In the genomic region with DNA sequence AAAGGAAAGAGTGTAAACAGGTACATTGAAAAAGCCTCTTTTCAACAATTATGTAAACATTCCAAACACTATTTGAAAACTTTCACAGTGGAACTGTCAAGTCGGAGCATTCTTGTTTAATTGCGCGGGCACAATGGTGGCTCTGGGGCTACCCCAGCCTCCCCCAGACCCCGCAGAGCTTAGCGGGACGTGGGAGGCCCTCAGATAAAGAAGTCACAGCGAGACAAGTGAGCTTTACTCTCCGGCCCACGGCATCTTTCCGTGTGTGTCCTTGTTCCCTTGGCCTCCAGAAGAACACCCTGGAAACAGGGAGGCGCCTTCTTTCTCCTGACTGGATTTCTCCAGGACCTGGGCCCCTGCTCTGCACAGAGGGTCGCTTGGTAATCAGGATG, we compare ENCODE assay signal across 16 cellular contexts.
A peak's percentile ranks its signal among the peaks of the same experiment; 100 is the strongest.
DNase-seq lines count a peak whose midpoint lies in the region; ATAC-seq and TF ChIP-seq lines count a peak whose summit lies in the region.
"Had no signal": no experiment of that assay in that cellular context is flagged by ENCODE, and none has a peak within 500 bp of the region (broad histone marks: within the 10 kb centered on the region; RNA-seq: fewer than 3 reads in every experiment).

No MANE protein-coding gene starts in this region.

- no peak for ATAC-seq in HG02642 (IDR thresholded peaks at IDR 0.05; ENCODE audit: poor library complexity, unreplicated experiment)
- ATAC-seq: A549; activated CD4-positive, alpha-beta T cell treated with anti-CD3 and anti-CD28 coated beads for 36 hours; stimulated activated naive CD8-positive, alpha-beta T cell treated with anti-CD3 and anti-CD28 coated beads, Interleukin-15, amount 100 ng/mL, for 72 hours; T-helper 17 cell had no signal

- in situ Hi-C loops in mammary epithelial cell (cut with MboI; ENCODE audit: low sequenced_read_pairs in 2 of 2) = no loop called here

- H3K4me1 ChIP-seq in breast epithelium (peaks cover 0 to 7% of the 10 kb centered on the region in 2 donors), mammary epithelial cell (ENCODE audit: insufficient read depth, low read length) (no peaks in the 10 kb centered on the region), ectodermal cell (ENCODE audit: control insufficient read depth, insufficient read depth, low read length) (peaks cover 11% of the 10 kb centered on the region), mononuclear cell (ENCODE audit: insufficient read depth, low read length) (peaks cover 8% of the 10 kb centered on the region), tibial nerve (peaks cover 0 to 19% (median 2%) of the 10 kb centered on the region in 4 donors)
- H3K4me1 ChIP-seq: A549 had no signal

- H3K36me3 ChIP-seq in breast epithelium (no peaks in the 10 kb centered on the region), mammary epithelial cell (ENCODE audit: insufficient read depth, low read length) (no peaks in the 10 kb centered on the region), ectodermal cell (ENCODE audit: control insufficient read depth, insufficient read depth, low read length) (no peaks in the 10 kb centered on the region), tibial nerve (no peaks in the 10 kb centered on the region)

- no peak for TF ChIP-seq EP300 in tibial nerve (IDR thresholded peaks at IDR 0.05)

- no TSS peak for BruUV-seq in mammary epithelial cell (replicated peaks; lab: Mats Ljungman, UMichigan)

- H3K4me2 ChIP-seq in mammary epithelial cell (ENCODE audit: insufficient read depth, low read depth, low read length) = no peak overlapping the region
- H3K4me2 ChIP-seq: A549, KMS-11 had no signal

- DNase-seq in breast epithelium (ENCODE audit: low spot score in 2 of 2) (no peak), mammary epithelial cell (no peak), tibial nerve (ENCODE audit: low spot score in 2 of 2) (no peak), NCI-H524 treated with DMSO at 0.1 percent for 48 hours (lab: John Stamatoyannopoulos, UW) (no peak)
- no peak for DNase-seq in activated CD4-positive, alpha-beta T cell treated with anti-CD3 and anti-CD28 coated beads, Interleukin-2, amount 50 U/mL, for 48 hours
- DNase-seq: activated CD4-positive, alpha-beta T cell treated with anti-CD3 and anti-CD28 coated beads for 36 hours; activated T-cell treated with anti-CD3 and anti-CD28 coated beads, Interleukin-2, amount 50 U/mL, for 48 hours; CD4-positive, alpha-beta memory T cell; NCI-H187; stimulated activated naive CD8-positive, alpha-beta T cell treated with anti-CD3 and anti-CD28 coated beads, Interleukin-15, amount 100 ng/mL, for 72 hours; T-helper 17 cell had no signal

- H3K9ac ChIP-seq in mammary epithelial cell (ENCODE audit: insufficient read depth, low read length) = no peak overlapping the region
- H3K9ac ChIP-seq: KMS-11 had no signal

- H3K9me3 ChIP-seq in breast epithelium (peaks cover 0 to 4% of the 10 kb centered on the region in 2 donors), mammary epithelial cell (replicated peaks; ENCODE audit: insufficient read depth, low read length) (no peaks in the 10 kb centered on the region), ectodermal cell (ENCODE audit: control insufficient read depth, low read length) (no peaks in the 10 kb centered on the region), mononuclear cell (ENCODE audit: low read depth, low read length) (no peaks in the 10 kb centered on the region), tibial nerve (no peaks in the 10 kb centered on the region)
- H3K9me3 ChIP-seq: A549 had no signal

- TF ChIP-seq CTCF in breast epithelium (IDR thresholded peaks at IDR 0.05) = no peak
- no peak for TF ChIP-seq CTCF in mammary epithelial cell (conservative IDR thresholded peaks at IDR 0.05 in 1 of 2, IDR thresholded peaks at IDR 0.05 in 1 of 2; ENCODE audit: extremely low read depth in 1 of 2, insufficient read depth in 1 of 2, low read depth in 1 of 2, low read length in 2 of 2)
- no peak for TF ChIP-seq CTCF in tibial nerve (IDR thresholded peaks at IDR 0.05)

- dilution Hi-C loops in mammary epithelial cell (cut with HindIII; ENCODE audit: low sequenced_read_pairs) = no loop called here

- H3K27ac ChIP-seq in breast epithelium (no peak overlapping the region), mammary epithelial cell (ENCODE audit: insufficient read depth, low read depth, low read length) (no peak overlapping the region), ectodermal cell (ENCODE audit: insufficient read depth, low read depth, low read length, poor library complexity, severe bottlenecking) (peak overlapping the region; percentile 73), tibial nerve (peak overlapping the region in 3 of 4 donors; percentile 76 to 80 (median 78))
- H3K27ac ChIP-seq: A549, KMS-11 had no signal

- intact Hi-C loops in breast epithelium (cut with DNase I; ENCODE audit: low total_unique reads) (no loop called here), mammary epithelial cell (cut with micrococcal nuclease) (no loop called here)

- H4K20me1 ChIP-seq in mammary epithelial cell (ENCODE audit: insufficient read depth, low read length) = no peaks in the 10 kb centered on the region

- H3K27me3 ChIP-seq in breast epithelium = peaks cover 0 to 12% of the 10 kb centered on the region in 2 donors
- peaks cover 7% of the 10 kb centered on the region for H3K27me3 ChIP-seq in mammary epithelial cell (ENCODE audit: insufficient read depth, low read length)
- H3K27me3 ChIP-seq in ectodermal cell (ENCODE audit: control insufficient read depth, insufficient read depth, low read length, poor library complexity, severe bottlenecking) = peaks cover 9% of the 10 kb centered on the region
- H3K27me3 ChIP-seq in mononuclear cell (ENCODE audit: insufficient read depth, low read length) = peaks cover 47% of the 10 kb centered on the region
- no peaks in the 10 kb centered on the region for H3K27me3 ChIP-seq in tibial nerve

- no peak for TF ChIP-seq POLR2A in breast epithelium (IDR thresholded peaks at IDR 0.05)
- no peak for TF ChIP-seq POLR2A in tibial nerve (IDR thresholded peaks at IDR 0.05)

- H3K79me2 ChIP-seq in mammary epithelial cell (ENCODE audit: insufficient read depth, low read length) = no peaks in the 10 kb centered on the region

- H3K4me3 ChIP-seq in breast epithelium = peak overlapping the region in 2 of 3 donors; percentile 43 to 56
- H3K4me3 ChIP-seq in mammary epithelial cell (replicated peaks in 1 of 3; ENCODE audit: insufficient read depth in 1 of 3, low read depth in 2 of 3, low read length in 3 of 3) = no peak overlapping the region
- H3K4me3 ChIP-seq in ectodermal cell (ENCODE audit: insufficient read depth, low read depth, low read length) = peak overlapping the region; percentile 22
- peak overlapping the region; percentile 14 for H3K4me3 ChIP-seq in mononuclear cell (ENCODE audit: low read length)
- peak overlapping the region; percentile 10 to 44 (median 30) for H3K4me3 ChIP-seq in tibial nerve
- H3K4me3 ChIP-seq: A549 had no signal

- no peak overlapping the region for H2AFZ ChIP-seq in mammary epithelial cell (ENCODE audit: low read depth, low read length)

- WGBS in mammary epithelial cell (ENCODE audit: low coverage, missing lambda C conversion rate) = 79% methylated on average over 12 of the region's 12 CpGs
- 16 to 17% methylated on average over 12 of the region's 12 CpGs for WGBS in ectodermal cell, 2 experiments
- WGBS in tibial nerve, 2 donors = 41 to 45% methylated on average over 12 of the region's 12 CpGs

- CTCF ChIA-PET in mammary epithelial cell (lab: Charles Lee; ENCODE audit: low non-redundant PET) = no interaction called here

Comparison
In these comparisons a context has a peak if more than half of its experiments do, and no peak if none do; other contexts are left out.
1. H3K4me3 ChIP-seq: peak in breast epithelium (2 of 3), ectodermal cell (single experiment), mononuclear cell (single experiment) and tibial nerve (4 of 4); none in mammary epithelial cell (0 of 3).
2. H3K27ac ChIP-seq: peak in ectodermal cell (single experiment) and tibial nerve (3 of 4); none in breast epithelium (0 of 2) and mammary epithelial cell (single experiment).